1 cellular context compared by ENCODE assay signal in genomic region chr19:1018393-1018792, GRCh38.
TF ChIP-seq lines count a peak whose summit lies in the region.

No MANE protein-coding gene starts in this region.

TF ChIP-seq in WTC11, 78 proteins besides CTCF, POLR2A, EP300 and RAD21 (continued from another document):
- TF ChIP-seq E2F1 (CRISPR knock-in tag; IDR thresholded peaks at IDR 0.05): no peak
